9 cellular contexts compared by ENCODE assay signal in genomic region chr20:32902456-32903420, GRCh38. TPM values are rescaled to one million over a fixed set of nuclear protein-coding genes. Genes with fewer than 3 reads are reported as not detected.
DNase-seq lines count a peak whose midpoint lies in the region; ATAC-seq and TF ChIP-seq lines count a peak whose summit lies in the region.
"Had no signal": no experiment of that assay in that cellular context is flagged by ENCODE, and none has a peak within 500 bp of the region (broad histone marks: within the 10 kb centered on the region; RNA-seq: fewer than 3 reads in every experiment).

No MANE protein-coding gene starts in this region.

- peak; percentile 27 for DNase-seq in NCI-H226
- DNase-seq in activated CD4-positive, alpha-beta T cell treated with anti-CD3 and anti-CD28 coated beads, Interleukin-2, amount 50 U/mL, for 24 hours (ENCODE audit: low read depth in 1 of 2, low spot score in 1 of 2): peak; percentile 49 to 70
- peak; percentile 63 to 85 (median 76) for DNase-seq in dorsolateral prefrontal cortex
- DNase-seq in midbrain (lab: John Stamatoyannopoulos, UW): peak; percentile 68
- peak; percentile 21 to 37 for DNase-seq in stimulated activated CD8-positive, alpha-beta memory T cell treated with anti-CD3 and anti-CD28 coated beads, Interleukin-4, amount 100 ng/mL, for 4 hours (ENCODE audit: low read depth in 2 of 2, low spot score in 1 of 2)

- intact Hi-C loops in dorsolateral prefrontal cortex (cut with DNase I): loop anchor here (1.0 to 10.0 kb wide), 7 partner anchors 74 to 400 kb away; partner anchors contain the start of genes BPIFB4 (in 2 of the 2), BPIFB2 (in 1 of the 2) and SUN5 (in 1 of the 2)

- H3K27ac ChIP-seq in 22Rv1 (no peak overlapping the region), dorsolateral prefrontal cortex (no peak overlapping the region)

- ATAC-seq in HG03469 (IDR thresholded peaks at IDR 0.05; ENCODE audit: unreplicated experiment): no peak

- no peak overlapping the region for H3K4me3 ChIP-seq in GM12875 (ENCODE audit: low read depth, low read length)
- no peak overlapping the region for H3K4me3 ChIP-seq in dorsolateral prefrontal cortex

- TF ChIP-seq CTCF in 22Rv1 (IDR thresholded peaks at IDR 0.05) (peak; percentile 94), GM12875 (IDR thresholded peaks at IDR 0.05; ENCODE audit: borderline replicate concordance, insufficient read depth, low read depth, low read length) (peak; percentile 92), dorsolateral prefrontal cortex (IDR thresholded peaks at IDR 0.05 in 54 of 56, conservative IDR thresholded peaks at IDR 0.05 in 2 of 56; ENCODE audit: low read depth in 1 of 56, partially characterized antibody in 56 of 56) (peak; percentile 77 to 99 (median 98))

- H3K27me3 ChIP-seq in dorsolateral prefrontal cortex: no peaks in the 10 kb centered on the region

RNA-seq across cellular contexts. Expression of gene EFCAB8, which starts 44.0 kb away (rescaled TPM):
- 1 to 10 TPM in 3 of 120 experiments, under 1 TPM in 38, not detected in 79; 0.11 to 1.7 (median 0.39) TPM for total RNA-seq in dorsolateral prefrontal cortex
- total RNA-seq: skeletal muscle tissue had no signal
